ENCODE assay signal across 1 cellular context in the genomic region with DNA sequence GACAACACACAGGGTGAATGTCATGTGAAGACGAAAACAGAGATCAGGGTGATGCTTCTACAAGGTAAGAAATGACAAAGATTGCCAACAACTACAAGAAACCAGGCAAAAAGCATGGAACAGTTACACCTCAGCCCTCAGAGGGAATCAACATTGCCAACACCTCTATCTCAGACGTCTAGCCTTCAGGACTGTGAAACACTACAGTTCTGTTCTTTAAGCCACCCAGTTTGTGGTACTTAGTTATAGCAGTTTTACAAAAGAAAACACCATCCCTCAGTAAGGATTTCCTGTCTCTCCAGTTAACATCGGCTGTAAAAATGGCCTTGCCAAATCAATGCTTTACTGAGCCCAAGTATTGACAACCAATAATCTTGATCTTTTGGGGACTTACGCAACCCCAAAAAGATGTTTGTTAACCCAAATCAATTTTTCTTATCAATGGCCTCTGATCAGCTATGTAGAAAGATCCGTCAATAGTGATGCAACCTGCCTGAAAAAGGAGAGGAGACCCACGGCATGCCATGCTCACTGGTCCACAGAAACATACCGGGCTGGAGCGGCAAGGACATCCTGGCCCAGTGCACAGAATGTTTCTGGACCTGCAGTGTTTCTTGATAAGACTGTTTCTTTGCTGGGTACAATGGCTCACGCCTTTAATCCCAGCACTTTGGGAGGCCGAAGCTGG.
TF ChIP-seq lines count a peak whose summit lies in the region.

No MANE protein-coding gene starts in this region.

TF ChIP-seq in HepG2, 621 proteins besides CTCF, POLR2A, EP300 and RAD21 (continued from another document and continues in another):
- TF ChIP-seq SOX13 (IDR thresholded peaks at IDR 0.05) (no peak), SOX13 (CRISPR knock-in tag; conservative IDR thresholded peaks at IDR 0.05 in 1 of 2, IDR thresholded peaks at IDR 0.05 in 1 of 2) (peak in 1 of 2 experiments; percentile 49; a peak in 2 of 4 replicates), NONO (IDR thresholded peaks at IDR 0.05) (no peak), NONO (CRISPR knock-in tag; conservative IDR thresholded peaks at IDR 0.05) (peak; percentile 54; the same call in 1 of the 2 replicates), ZNF547 (CRISPR knock-in tag; IDR thresholded peaks at IDR 0.05) (no peak), CEBPG (CRISPR knock-in tag; IDR thresholded peaks at IDR 0.05) (peak; percentile 95), SALL2 (CRISPR knock-in tag; IDR thresholded peaks at IDR 0.05) (no peak), ZNF770 (CRISPR knock-in tag; IDR thresholded peaks at IDR 0.05) (peak; percentile 20; the same call in 1 of the 2 replicates), HDAC6 (IDR thresholded peaks at IDR 0.05; ENCODE audit: low read depth, low read length) (no peak), ZNF557 (CRISPR knock-in tag; IDR thresholded peaks at IDR 0.05) (no peak), ZNF605 (CRISPR knock-in tag; IDR thresholded peaks at IDR 0.05) (no peak; the same call in 1 of the 2 replicates), ZSCAN25 (CRISPR knock-in tag; IDR thresholded peaks at IDR 0.05) (no peak), ATAD3A (CRISPR knock-in tag; IDR thresholded peaks at IDR 0.05) (no peak), E2F1 (CRISPR knock-in tag; IDR thresholded peaks at IDR 0.05) (peak; percentile 51; the same call in 1 of the 2 replicates), HMG20A (CRISPR knock-in tag; IDR thresholded peaks at IDR 0.05; ENCODE audit: borderline replicate concordance) (no peak), MTF1 (CRISPR knock-in tag; IDR thresholded peaks at IDR 0.05) (no peak), CBX1 (IDR thresholded peaks at IDR 0.05; ENCODE audit: low read depth) (no peak), ZNF263 (CRISPR knock-in tag; IDR thresholded peaks at IDR 0.05) (no peak), ZNF570 (CRISPR knock-in tag; IDR thresholded peaks at IDR 0.05; ENCODE audit: borderline replicate concordance) (no peak), TCF7 (IDR thresholded peaks at IDR 0.05; ENCODE audit: low read depth) (peak; percentile 35; the same call in 1 of the 2 replicates), BRCA1 (CRISPR knock-in tag; IDR thresholded peaks at IDR 0.05) (no peak), PATZ1 (CRISPR knock-in tag; IDR thresholded peaks at IDR 0.05) (no peak), MXI1 (IDR thresholded peaks at IDR 0.05; ENCODE audit: borderline replicate concordance, low read depth, low read length) (no peak), THAP11 (CRISPR knock-in tag; IDR thresholded peaks at IDR 0.05) (peak; percentile 38; the same call in 1 of the 2 replicates), ATM (IDR thresholded peaks at IDR 0.05; ENCODE audit: borderline replicate concordance) (no peak), ZNF468 (CRISPR knock-in tag; IDR thresholded peaks at IDR 0.05) (no peak), NFIC (IDR thresholded peaks at IDR 0.05; ENCODE audit: low read length) (peak; percentile 70)
- TF ChIP-seq, protein P1, sequence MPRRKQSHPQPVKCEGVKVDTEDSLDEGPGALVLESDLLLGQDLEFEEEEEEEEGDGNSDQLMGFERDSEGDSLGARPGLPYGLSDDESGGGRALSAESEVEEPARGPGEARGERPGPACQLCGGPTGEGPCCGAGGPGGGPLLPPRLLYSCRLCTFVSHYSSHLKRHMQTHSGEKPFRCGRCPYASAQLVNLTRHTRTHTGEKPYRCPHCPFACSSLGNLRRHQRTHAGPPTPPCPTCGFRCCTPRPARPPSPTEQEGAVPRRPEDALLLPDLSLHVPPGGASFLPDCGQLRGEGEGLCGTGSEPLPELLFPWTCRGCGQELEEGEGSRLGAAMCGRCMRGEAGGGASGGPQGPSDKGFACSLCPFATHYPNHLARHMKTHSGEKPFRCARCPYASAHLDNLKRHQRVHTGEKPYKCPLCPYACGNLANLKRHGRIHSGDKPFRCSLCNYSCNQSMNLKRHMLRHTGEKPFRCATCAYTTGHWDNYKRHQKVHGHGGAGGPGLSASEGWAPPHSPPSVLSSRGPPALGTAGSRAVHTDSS (CRISPR knock-in tag; conservative IDR thresholded peaks at IDR 0.05) = no peak
- TF ChIP-seq, protein P2, sequence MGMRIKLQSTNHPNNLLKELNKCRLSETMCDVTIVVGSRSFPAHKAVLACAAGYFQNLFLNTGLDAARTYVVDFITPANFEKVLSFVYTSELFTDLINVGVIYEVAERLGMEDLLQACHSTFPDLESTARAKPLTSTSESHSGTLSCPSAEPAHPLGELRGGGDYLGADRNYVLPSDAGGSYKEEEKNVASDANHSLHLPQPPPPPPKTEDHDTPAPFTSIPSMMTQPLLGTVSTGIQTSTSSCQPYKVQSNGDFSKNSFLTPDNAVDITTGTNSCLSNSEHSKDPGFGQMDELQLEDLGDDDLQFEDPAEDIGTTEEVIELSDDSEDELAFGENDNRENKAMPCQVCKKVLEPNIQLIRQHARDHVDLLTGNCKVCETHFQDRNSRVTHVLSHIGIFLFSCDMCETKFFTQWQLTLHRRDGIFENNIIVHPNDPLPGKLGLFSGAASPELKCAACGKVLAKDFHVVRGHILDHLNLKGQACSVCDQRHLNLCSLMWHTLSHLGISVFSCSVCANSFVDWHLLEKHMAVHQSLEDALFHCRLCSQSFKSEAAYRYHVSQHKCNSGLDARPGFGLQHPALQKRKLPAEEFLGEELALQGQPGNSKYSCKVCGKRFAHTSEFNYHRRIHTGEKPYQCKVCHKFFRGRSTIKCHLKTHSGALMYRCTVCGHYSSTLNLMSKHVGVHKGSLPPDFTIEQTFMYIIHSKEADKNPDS (CRISPR knock-in tag; IDR thresholded peaks at IDR 0.05) = no peak
- TF ChIP-seq, protein P3, sequence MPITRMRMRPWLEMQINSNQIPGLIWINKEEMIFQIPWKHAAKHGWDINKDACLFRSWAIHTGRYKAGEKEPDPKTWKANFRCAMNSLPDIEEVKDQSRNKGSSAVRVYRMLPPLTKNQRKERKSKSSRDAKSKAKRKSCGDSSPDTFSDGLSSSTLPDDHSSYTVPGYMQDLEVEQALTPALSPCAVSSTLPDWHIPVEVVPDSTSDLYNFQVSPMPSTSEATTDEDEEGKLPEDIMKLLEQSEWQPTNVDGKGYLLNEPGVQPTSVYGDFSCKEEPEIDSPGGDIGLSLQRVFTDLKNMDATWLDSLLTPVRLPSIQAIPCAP (CRISPR knock-in tag; IDR thresholded peaks at IDR 0.05; ENCODE audit: low read depth) = no peak
- TF ChIP-seq, protein P4, sequence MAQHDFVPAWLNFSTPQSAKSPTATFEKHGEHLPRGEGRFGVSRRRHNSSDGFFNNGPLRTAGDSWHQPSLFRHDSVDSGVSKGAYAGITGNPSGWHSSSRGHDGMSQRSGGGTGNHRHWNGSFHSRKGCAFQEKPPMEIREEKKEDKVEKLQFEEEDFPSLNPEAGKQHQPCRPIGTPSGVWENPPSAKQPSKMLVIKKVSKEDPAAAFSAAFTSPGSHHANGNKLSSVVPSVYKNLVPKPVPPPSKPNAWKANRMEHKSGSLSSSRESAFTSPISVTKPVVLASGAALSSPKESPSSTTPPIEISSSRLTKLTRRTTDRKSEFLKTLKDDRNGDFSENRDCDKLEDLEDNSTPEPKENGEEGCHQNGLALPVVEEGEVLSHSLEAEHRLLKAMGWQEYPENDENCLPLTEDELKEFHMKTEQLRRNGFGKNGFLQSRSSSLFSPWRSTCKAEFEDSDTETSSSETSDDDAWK (CRISPR knock-in tag; IDR thresholded peaks at IDR 0.05) = no peak
- TF ChIP-seq, protein P5, sequence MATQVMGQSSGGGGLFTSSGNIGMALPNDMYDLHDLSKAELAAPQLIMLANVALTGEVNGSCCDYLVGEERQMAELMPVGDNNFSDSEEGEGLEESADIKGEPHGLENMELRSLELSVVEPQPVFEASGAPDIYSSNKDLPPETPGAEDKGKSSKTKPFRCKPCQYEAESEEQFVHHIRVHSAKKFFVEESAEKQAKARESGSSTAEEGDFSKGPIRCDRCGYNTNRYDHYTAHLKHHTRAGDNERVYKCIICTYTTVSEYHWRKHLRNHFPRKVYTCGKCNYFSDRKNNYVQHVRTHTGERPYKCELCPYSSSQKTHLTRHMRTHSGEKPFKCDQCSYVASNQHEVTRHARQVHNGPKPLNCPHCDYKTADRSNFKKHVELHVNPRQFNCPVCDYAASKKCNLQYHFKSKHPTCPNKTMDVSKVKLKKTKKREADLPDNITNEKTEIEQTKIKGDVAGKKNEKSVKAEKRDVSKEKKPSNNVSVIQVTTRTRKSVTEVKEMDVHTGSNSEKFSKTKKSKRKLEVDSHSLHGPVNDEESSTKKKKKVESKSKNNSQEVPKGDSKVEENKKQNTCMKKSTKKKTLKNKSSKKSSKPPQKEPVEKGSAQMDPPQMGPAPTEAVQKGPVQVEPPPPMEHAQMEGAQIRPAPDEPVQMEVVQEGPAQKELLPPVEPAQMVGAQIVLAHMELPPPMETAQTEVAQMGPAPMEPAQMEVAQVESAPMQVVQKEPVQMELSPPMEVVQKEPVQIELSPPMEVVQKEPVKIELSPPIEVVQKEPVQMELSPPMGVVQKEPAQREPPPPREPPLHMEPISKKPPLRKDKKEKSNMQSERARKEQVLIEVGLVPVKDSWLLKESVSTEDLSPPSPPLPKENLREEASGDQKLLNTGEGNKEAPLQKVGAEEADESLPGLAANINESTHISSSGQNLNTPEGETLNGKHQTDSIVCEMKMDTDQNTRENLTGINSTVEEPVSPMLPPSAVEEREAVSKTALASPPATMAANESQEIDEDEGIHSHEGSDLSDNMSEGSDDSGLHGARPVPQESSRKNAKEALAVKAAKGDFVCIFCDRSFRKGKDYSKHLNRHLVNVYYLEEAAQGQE (IDR thresholded peaks at IDR 0.05; ENCODE audit: borderline replicate concordance in 1 of 2, low read depth in 1 of 2, low read length in 2 of 2) = no peak
- TF ChIP-seq, protein P6, sequence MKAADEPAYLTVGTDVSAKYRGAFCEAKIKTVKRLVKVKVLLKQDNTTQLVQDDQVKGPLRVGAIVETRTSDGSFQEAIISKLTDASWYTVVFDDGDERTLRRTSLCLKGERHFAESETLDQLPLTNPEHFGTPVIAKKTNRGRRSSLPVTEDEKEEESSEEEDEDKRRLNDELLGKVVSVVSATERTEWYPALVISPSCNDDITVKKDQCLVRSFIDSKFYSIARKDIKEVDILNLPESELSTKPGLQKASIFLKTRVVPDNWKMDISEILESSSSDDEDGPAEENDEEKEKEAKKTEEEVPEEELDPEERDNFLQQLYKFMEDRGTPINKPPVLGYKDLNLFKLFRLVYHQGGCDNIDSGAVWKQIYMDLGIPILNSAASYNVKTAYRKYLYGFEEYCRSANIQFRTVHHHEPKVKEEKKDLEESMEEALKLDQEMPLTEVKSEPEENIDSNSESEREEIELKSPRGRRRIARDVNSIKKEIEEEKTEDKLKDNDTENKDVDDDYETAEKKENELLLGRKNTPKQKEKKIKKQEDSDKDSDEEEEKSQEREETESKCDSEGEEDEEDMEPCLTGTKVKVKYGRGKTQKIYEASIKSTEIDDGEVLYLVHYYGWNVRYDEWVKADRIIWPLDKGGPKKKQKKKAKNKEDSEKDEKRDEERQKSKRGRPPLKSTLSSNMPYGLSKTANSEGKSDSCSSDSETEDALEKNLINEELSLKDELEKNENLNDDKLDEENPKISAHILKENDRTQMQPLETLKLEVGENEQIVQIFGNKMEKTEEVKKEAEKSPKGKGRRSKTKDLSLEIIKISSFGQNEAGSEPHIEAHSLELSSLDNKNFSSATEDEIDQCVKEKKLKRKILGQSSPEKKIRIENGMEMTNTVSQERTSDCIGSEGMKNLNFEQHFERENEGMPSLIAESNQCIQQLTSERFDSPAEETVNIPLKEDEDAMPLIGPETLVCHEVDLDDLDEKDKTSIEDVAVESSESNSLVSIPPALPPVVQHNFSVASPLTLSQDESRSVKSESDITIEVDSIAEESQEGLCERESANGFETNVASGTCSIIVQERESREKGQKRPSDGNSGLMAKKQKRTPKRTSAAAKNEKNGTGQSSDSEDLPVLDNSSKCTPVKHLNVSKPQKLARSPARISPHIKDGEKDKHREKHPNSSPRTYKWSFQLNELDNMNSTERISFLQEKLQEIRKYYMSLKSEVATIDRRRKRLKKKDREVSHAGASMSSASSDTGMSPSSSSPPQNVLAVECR (CRISPR knock-in tag; IDR thresholded peaks at IDR 0.05; ENCODE audit: borderline replicate concordance) = no peak; the same call in 1 of the 2 replicates
- TF ChIP-seq, protein P7, sequence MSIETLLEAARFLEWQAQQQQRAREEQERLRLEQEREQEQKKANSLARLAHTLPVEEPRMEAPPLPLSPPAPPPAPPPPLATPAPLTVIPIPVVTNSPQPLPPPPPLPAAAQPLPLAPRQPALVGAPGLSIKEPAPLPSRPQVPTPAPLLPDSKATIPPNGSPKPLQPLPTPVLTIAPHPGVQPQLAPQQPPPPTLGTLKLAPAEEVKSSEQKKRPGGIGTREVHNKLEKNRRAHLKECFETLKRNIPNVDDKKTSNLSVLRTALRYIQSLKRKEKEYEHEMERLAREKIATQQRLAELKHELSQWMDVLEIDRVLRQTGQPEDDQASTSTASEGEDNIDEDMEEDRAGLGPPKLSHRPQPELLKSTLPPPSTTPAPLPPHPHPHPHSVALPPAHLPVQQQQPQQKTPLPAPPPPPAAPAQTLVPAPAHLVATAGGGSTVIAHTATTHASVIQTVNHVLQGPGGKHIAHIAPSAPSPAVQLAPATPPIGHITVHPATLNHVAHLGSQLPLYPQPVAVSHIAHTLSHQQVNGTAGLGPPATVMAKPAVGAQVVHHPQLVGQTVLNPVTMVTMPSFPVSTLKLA (IDR thresholded peaks at IDR 0.05) = no peak
